ENCODE assay signal across 9 cellular contexts in genomic region chr22:43228330-43228729, GRCh38. TPM values are rescaled to one million over a fixed set of nuclear protein-coding genes. Genes with fewer than 3 reads are reported as not detected.
DNase-seq lines count a peak whose midpoint lies in the region; ATAC-seq and TF ChIP-seq lines count a peak whose summit lies in the region.
"Had no signal": no experiment of that assay in that cellular context is flagged by ENCODE, and none has a peak within 500 bp of the region (broad histone marks: within the 10 kb centered on the region; RNA-seq: fewer than 3 reads in every experiment).

No MANE protein-coding gene starts in this region.

- H3F3A ChIP-seq in PC-9 (ENCODE audit: insufficient read depth, low read depth): 0 out of 2 replicates have a peak, but pooled peaks cover 12% of the 10 kb centered on the region

- no TSS peak for BruUV-seq in PC-9 (replicated peaks; lab: Mats Ljungman, UMichigan)

- no peak overlapping the region for H3K4me3 Mint-ChIP-seq in endodermal cell
- H3K4me3 Mint-ChIP-seq: natural killer cell treated with Interleukin-12 subunit alpha and Interleukin-12 subunit beta and Interleukin-15 and Interleukin-18, amount 100 ng/mL, for 72 hours had no signal

- POLR2A ChIA-PET in PC-9 (lab: Charles Lee; ENCODE audit: unreplicated experiment): interaction anchor here (0.6 kb wide), 1 partner anchor 130 kb away, joined by 34 read pairs; no protein-coding TSS in a partner anchor

- ATAC-seq in HG03039 (IDR thresholded peaks at IDR 0.05; ENCODE audit: unreplicated experiment): no peak
- no peak for ATAC-seq in HG03196 (IDR thresholded peaks at IDR 0.05; ENCODE audit: unreplicated experiment)
- no peak for ATAC-seq in GM18498 (IDR thresholded peaks at IDR 0.05; ENCODE audit: unreplicated experiment)

- CTCF ChIA-PET in PC-9 (lab: Charles Lee): interaction anchor here (0.6 to 1.5 kb wide), 3 partner anchors 41 to 189 kb away, joined by 4 to 9 read pairs (median 5); no protein-coding TSS in a partner anchor

- peak; percentile 7 to 24 for DNase-seq in stimulated activated CD4-positive, alpha-beta T cell treated with anti-CD3 and anti-CD28 coated beads, Interleukin-2, amount 100 ng/mL, for 48 hours
- DNase-seq in stimulated activated CD4-positive, alpha-beta T cell treated with anti-CD3 and anti-CD28 coated beads, Interleukin-12 subunit alpha, Interleukin-12 subunit beta, amount 100 ng/mL, for 4 hours: no peak
- DNase-seq in PC-9 (peak in 1 of 2 experiments; percentile 64), endodermal cell (peak; percentile 94), SKM-1 treated with dmso at 0.1 percent for 144 hours (lab: John Stamatoyannopoulos, UW; ENCODE audit: unreplicated experiment) (no peak)

- no peaks in the 10 kb centered on the region for H3K4me1 ChIP-seq in PC-9 (replicated peaks; ENCODE audit: insufficient read depth)
- peaks cover 9% of the 10 kb centered on the region for H3K4me1 ChIP-seq in endodermal cell (ENCODE audit: control insufficient read depth, insufficient read depth, low read length)

- H3K36me3 Mint-ChIP-seq in endodermal cell (ENCODE audit: low read depth): no peaks in the 10 kb centered on the region
- H3K36me3 Mint-ChIP-seq: natural killer cell treated with Interleukin-12 subunit alpha and Interleukin-12 subunit beta and Interleukin-15 and Interleukin-18, amount 100 ng/mL, for 72 hours had no signal

- 46% methylated on average over 7 to 8 of the region's 8 CpGs for WGBS in endodermal cell (ENCODE audit: insufficient coverage in 1 of 2, insufficient read length in 1 of 2), 2 experiments

- no peaks in the 10 kb centered on the region for H3K79me2 ChIP-seq in PC-9 (ENCODE audit: low read depth)

- no peak overlapping the region for H2AFZ ChIP-seq in PC-9

- TF ChIP-seq CTCF in PC-9 (conservative IDR thresholded peaks at IDR 0.05) (peak; percentile 67), endodermal cell (conservative IDR thresholded peaks at IDR 0.05) (peak; percentile 92)

- H3K4me1 Mint-ChIP-seq in endodermal cell: peaks cover 19% of the 10 kb centered on the region

- no peaks in the 10 kb centered on the region for H4K20me1 ChIP-seq in PC-9 (ENCODE audit: insufficient read depth)

- no peak overlapping the region for H3K4me3 ChIP-seq in PC-9
- no peak overlapping the region for H3K4me3 ChIP-seq in endodermal cell (ENCODE audit: low read length)

- no peaks in the 10 kb centered on the region for H3K36me3 ChIP-seq in PC-9 (ENCODE audit: low read depth)
- no peaks in the 10 kb centered on the region for H3K36me3 ChIP-seq in endodermal cell (ENCODE audit: control insufficient read depth, insufficient read depth, low read length)

- no peak overlapping the region for H3K9ac ChIP-seq in endodermal cell (ENCODE audit: extremely low read depth, low read length, poor library complexity, severe bottlenecking)

- intact Hi-C loops in PC-9 (cut with micrococcal nuclease; ENCODE audit: unreplicated experiment): loop anchor here (1.0 kb wide), 1 partner anchor 47 kb away; no protein-coding TSS in a partner anchor

- peaks cover 2% of the 10 kb centered on the region for H3K27me3 Mint-ChIP-seq in endodermal cell (ENCODE audit: insufficient read depth)

- peaks cover 43% of the 10 kb centered on the region for H3K27me3 ChIP-seq in PC-9 (ENCODE audit: insufficient read depth, low read depth)
- no peaks in the 10 kb centered on the region for H3K27me3 ChIP-seq in endodermal cell (ENCODE audit: control insufficient read depth, insufficient read depth, low read length, poor library complexity, severe bottlenecking)

- H3K9me3 Mint-ChIP-seq in endodermal cell: no peaks in the 10 kb centered on the region
- H3K9me3 Mint-ChIP-seq: natural killer cell treated with Interleukin-12 subunit alpha and Interleukin-12 subunit beta and Interleukin-15 and Interleukin-18, amount 100 ng/mL, for 72 hours had no signal

- H3K27ac ChIP-seq in PC-9 (no peak overlapping the region), endodermal cell (ENCODE audit: low read depth, low read length) (no peak overlapping the region)

- no peak overlapping the region for H3K27ac Mint-ChIP-seq in endodermal cell
- H3K27ac Mint-ChIP-seq: natural killer cell treated with Interleukin-12 subunit alpha and Interleukin-12 subunit beta and Interleukin-15 and Interleukin-18, amount 100 ng/mL, for 72 hours had no signal

- H3K9me3 ChIP-seq in PC-9 (ENCODE audit: insufficient read depth, low read depth) (no peaks in the 10 kb centered on the region), endodermal cell (ENCODE audit: control insufficient read depth, low read length) (no peaks in the 10 kb centered on the region)

- H3K9me2 ChIP-seq in PC-9 (ENCODE audit: insufficient read depth): no peaks in the 10 kb centered on the region

- no peak overlapping the region for H3K4me2 ChIP-seq in PC-9

RNA-seq across cellular contexts. Expression of gene TTLL12, which starts 41.4 kb away (rescaled TPM):
- total RNA-seq in PC-9 (2021): 97.0 and 113 TPM in 2 replicates
- total RNA-seq in endodermal cell: 10 to 100 TPM; 49.8 to 71.0 TPM
- polyA plus RNA-seq in endodermal cell (2013, experiment 1 of 2): 39.6 TPM
- polyA plus RNA-seq in endodermal cell (2013, experiment 2 of 2): 33.2 TPM

Comparison
In these comparisons a context has a peak if more than half of its experiments do, and no peak if none do; other contexts are left out.
1. DNase-seq: peak in stimulated activated CD4-positive, alpha-beta T cell treated with anti-CD3 and anti-CD28 coated beads, Interleukin-2, amount 100 ng/mL, for 48 hours (2 of 2) and endodermal cell (single experiment); none in stimulated activated CD4-positive, alpha-beta T cell treated with anti-CD3 and anti-CD28 coated beads, Interleukin-12 subunit alpha, Interleukin-12 subunit beta, amount 100 ng/mL, for 4 hours (single experiment) and SKM-1 treated with dmso at 0.1 percent for 144 hours (single experiment).